Comparison of ENCODE assay signal across 8 cellular contexts in the genomic region with DNA sequence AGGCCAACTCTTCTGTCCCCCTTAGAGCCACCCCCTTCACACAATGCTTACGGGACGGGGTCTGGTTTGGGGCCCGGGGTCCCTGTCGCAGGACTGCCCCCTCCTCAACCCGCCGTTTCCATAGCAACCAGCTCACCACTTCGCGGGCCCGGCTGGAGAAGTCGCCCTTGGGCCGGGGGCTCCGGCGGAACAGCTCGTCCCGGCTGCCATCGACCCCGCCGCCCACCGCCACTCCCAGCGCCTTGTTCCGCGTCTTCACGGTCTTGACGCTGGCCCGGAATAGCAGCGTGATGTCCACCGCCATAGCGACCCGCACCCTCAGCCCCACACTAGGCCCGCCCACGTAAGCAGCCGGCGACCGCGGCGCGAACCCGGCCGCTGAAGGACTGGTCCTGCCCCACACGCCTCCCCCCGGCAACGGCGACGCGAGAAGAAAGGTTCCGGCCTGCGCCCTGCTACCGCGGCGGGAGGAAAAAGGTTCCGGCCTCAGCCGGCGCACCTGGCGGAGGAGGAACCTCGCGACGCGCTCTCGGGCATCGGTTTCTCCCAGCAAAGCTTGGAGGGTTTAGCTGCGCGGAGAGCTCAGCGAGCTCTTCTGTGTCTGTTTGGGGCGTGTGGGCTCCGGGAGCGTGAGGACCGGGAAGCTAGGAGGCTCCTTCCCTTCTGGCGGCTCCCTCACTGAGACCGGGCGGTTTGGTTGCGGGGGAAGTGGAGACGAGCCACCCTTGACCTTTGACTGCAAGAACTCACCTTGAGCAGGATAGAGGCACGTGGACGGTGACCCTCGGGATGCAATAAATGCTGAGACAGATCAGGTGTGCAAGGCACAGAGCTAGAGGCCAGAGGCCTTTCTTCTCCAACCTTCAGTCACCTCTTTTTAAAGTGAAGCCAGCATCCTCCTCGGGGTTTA. TPM values are rescaled to one million over a fixed set of nuclear protein-coding genes. Genes with fewer than 3 reads are reported as not detected.
DNase-seq lines count a peak whose midpoint lies in the region; TF ChIP-seq lines count a peak whose summit lies in the region.

A gene (minus strand): TSS at position 388 of the 910 bp plus-strand sequence. CDS start 84 bp downstream, at position 304.

- DNase-seq in GM10266 (ENCODE audit: extremely low spot score) (peak; percentile 83), HFFc6 (peak; percentile 74), NB4 (ENCODE audit: low read depth) (peak; percentile 95), SKM-1 treated with dmso at 0.1 percent for 144 hours (lab: John Stamatoyannopoulos, UW; ENCODE audit: unreplicated experiment) (peak; percentile 85), glutamatergic neuron (peak; percentile 92), osteocyte (ENCODE audit: extremely low spot score, unreplicated experiment) (peak; percentile 95)

- no peaks in the 10 kb centered on the region for H3K9me3 ChIP-seq in thymus (ENCODE audit: control insufficient read depth)

- peaks cover 2% of the 10 kb centered on the region; the same call in 1 of the 2 replicates for H3K27me3 Mint-ChIP-seq in HFFc6 (ENCODE audit: insufficient read depth)
- no peaks in the 10 kb centered on the region for H3K27me3 Mint-ChIP-seq in activated naive CD8-positive, alpha-beta T cell
- H3K27me3 Mint-ChIP-seq in glutamatergic neuron (ENCODE audit: unreplicated experiment) = no peaks in the 10 kb centered on the region
- no peaks in the 10 kb centered on the region for H3K27me3 Mint-ChIP-seq in osteocyte (ENCODE audit: unreplicated experiment)

- H3K36me3 Mint-ChIP-seq in HFFc6 (ENCODE audit: low read depth) (peaks cover 9% of the 10 kb centered on the region), glutamatergic neuron (ENCODE audit: unreplicated experiment) (peaks cover under 1% of the 10 kb centered on the region), osteocyte (ENCODE audit: unreplicated experiment) (no peaks in the 10 kb centered on the region)
- peaks cover 7% of the 10 kb centered on the region for H3K36me3 Mint-ChIP-seq in activated naive CD8-positive, alpha-beta T cell

- H3K27me3 ChIP-seq in thymus (ENCODE audit: control insufficient read depth, insufficient read depth) = no peaks in the 10 kb centered on the region

- H3K4me1 Mint-ChIP-seq in HFFc6 (ENCODE audit: low read depth) (peaks cover 43% of the 10 kb centered on the region), glutamatergic neuron (ENCODE audit: low read depth, unreplicated experiment) (peaks cover 7% of the 10 kb centered on the region), osteocyte (ENCODE audit: unreplicated experiment) (peaks cover 34% of the 10 kb centered on the region)
- peaks cover 54% of the 10 kb centered on the region for H3K4me1 Mint-ChIP-seq in activated naive CD8-positive, alpha-beta T cell (ENCODE audit: low read depth)

- peak within 1 kb of the TSS; percentile 98 for H3K4me3 Mint-ChIP-seq in HFFc6
- peak within 1 kb of the TSS; percentile 97 for H3K4me3 Mint-ChIP-seq in activated naive CD8-positive, alpha-beta T cell
- H3K4me3 Mint-ChIP-seq in glutamatergic neuron (ENCODE audit: unreplicated experiment) = peak within 1 kb of the TSS; percentile 95
- H3K4me3 Mint-ChIP-seq in osteocyte (ENCODE audit: unreplicated experiment) = peak within 1 kb of the TSS; percentile 92

- peak within 1 kb of the TSS; percentile 85 for H3K27ac ChIP-seq in thymus (ENCODE audit: low read depth)

- peak within 1 kb of the TSS; percentile 99 for H3K27ac Mint-ChIP-seq in HFFc6
- peak within 1 kb of the TSS; percentile 95 for H3K27ac Mint-ChIP-seq in activated naive CD8-positive, alpha-beta T cell
- H3K27ac Mint-ChIP-seq in glutamatergic neuron (ENCODE audit: unreplicated experiment) = peak within 1 kb of the TSS; percentile 87
- H3K27ac Mint-ChIP-seq in osteocyte (ENCODE audit: unreplicated experiment) = peak within 1 kb of the TSS; percentile 89

- H3K4me3 ChIP-seq in NB4 (ENCODE audit: low read depth, low read length) (peak within 1 kb of the TSS; percentile 96), thymus (ENCODE audit: low read length) (peak within 1 kb of the TSS; percentile 59)

- peak; percentile 55 for TF ChIP-seq POLR2A in NB4 (IDR thresholded peaks at IDR 0.05; ENCODE audit: extremely low read depth, insufficient read length)

- H3K4me1 ChIP-seq in thymus (ENCODE audit: control insufficient read depth, insufficient read depth, low read length) = peaks cover 24% of the 10 kb centered on the region

- WGBS in thymus = under 1% methylated on average over 76 of the region's 76 CpGs

- no peaks in the 10 kb centered on the region for H3K36me3 ChIP-seq in thymus (ENCODE audit: control insufficient read depth, insufficient read depth)

- TF ChIP-seq CTCF in GM10266 (IDR thresholded peaks at IDR 0.05; ENCODE audit: control insufficient read depth, insufficient read depth, low read depth, missing control alignments) (no peak), HFFc6 (IDR thresholded peaks at IDR 0.05) (no peak), NB4 (IDR thresholded peaks at IDR 0.05; ENCODE audit: low read depth, low read length) (no peak), glutamatergic neuron (IDR thresholded peaks at IDR 0.05; ENCODE audit: partially characterized antibody, unreplicated experiment) (no peak), osteocyte (IDR thresholded peaks at IDR 0.05) (no peak)

- H3K9me3 Mint-ChIP-seq in HFFc6 (no peaks in the 10 kb centered on the region), glutamatergic neuron (ENCODE audit: unreplicated experiment) (peaks cover 8% of the 10 kb centered on the region), osteocyte (ENCODE audit: unreplicated experiment) (no peaks in the 10 kb centered on the region)
- H3K9me3 Mint-ChIP-seq in activated naive CD8-positive, alpha-beta T cell (ENCODE audit: low read depth) = no peaks in the 10 kb centered on the region

RNA-seq across cellular contexts. Expression of the gene that starts here (rescaled TPM):
- total RNA-seq in HFFc6 (2021; fragmentation: NEBNext Ultra II Directional; extraction: Animal tissue kit (Norgen Biotek cat#: 25700)) = 10 to 100 TPM; 27.5 to 37.1 (median 29.8) TPM
- total RNA-seq in glutamatergic neuron (ENCODE audit: unreplicated experiment) = 26.3 TPM
- 26.7 and 29.7 TPM in 2 replicates for total RNA-seq in osteocyte
- polyA plus RNA-seq in thymus = 33.1 TPM

Comparison
In these comparisons a context has a peak if more than half of its experiments do, and no peak if none do; other contexts are left out.
1. Peak in every context shown above with its lines: DNase-seq, H3K4me3 ChIP-seq and H3K27ac ChIP-seq.